ENCODE assay signal across 8 cellular contexts in the genomic region with DNA sequence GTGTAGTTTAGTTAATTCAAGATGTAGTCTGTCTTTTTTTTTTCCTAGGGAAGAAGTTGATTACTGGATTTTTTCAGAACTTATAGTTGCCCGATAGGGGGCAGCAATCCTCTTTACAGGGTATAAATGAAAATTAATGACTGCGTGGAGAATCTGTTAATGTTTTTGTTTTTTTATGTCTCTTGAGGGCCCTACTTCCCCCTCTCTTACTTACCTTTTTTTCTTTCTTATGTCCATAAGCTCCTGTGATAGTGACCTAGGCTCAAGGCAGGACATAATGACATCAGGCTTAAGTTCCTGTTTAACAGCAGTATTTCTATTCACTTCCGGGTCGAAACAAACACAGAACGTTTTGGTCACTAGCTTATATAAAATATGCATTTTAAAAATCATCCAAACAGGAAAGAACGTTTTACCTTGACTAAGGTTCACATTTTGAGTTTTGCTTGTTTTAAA. TPM values are rescaled to one million over a fixed set of nuclear protein-coding genes. Genes with fewer than 3 reads are reported as not detected.
DNase-seq lines count a peak whose midpoint lies in the region; ATAC-seq and TF ChIP-seq lines count a peak whose summit lies in the region.

No MANE protein-coding gene starts in this region.

- H3K36me3 ChIP-seq in CD8-positive, alpha-beta T cell (ENCODE audit: insufficient read depth, low read length): peaks cover 34% of the 10 kb centered on the region
- peaks cover 53% of the 10 kb centered on the region for H3K36me3 ChIP-seq in GM23338 (ENCODE audit: insufficient read depth)
- peaks cover 0 to 64% (median 3%) of the 10 kb centered on the region in 3 donors for H3K36me3 ChIP-seq in Peyer's patch
- peaks cover 6 to 13% of the 10 kb centered on the region in 2 donors for H3K36me3 ChIP-seq in body of pancreas (replicated peaks in 1 of 2; ENCODE audit: insufficient read depth in 1 of 2, low read depth in 2 of 2)

- H3K27ac Mint-ChIP-seq in CD8-positive, alpha-beta T cell: peak overlapping the region; percentile 87
- H3K27ac Mint-ChIP-seq in GM23338: no peak overlapping the region
- peak overlapping the region; percentile 93 to 94 for H3K27ac Mint-ChIP-seq in stimulated activated naive CD8-positive, alpha-beta T cell treated with anti-CD3 and anti-CD28 coated beads, Interleukin-15, amount 100 ng/mL, for 72 hours

- no peaks in the 10 kb centered on the region for H3K9me3 Mint-ChIP-seq in CD8-positive, alpha-beta T cell
- no peaks in the 10 kb centered on the region for H3K9me3 Mint-ChIP-seq in GM23338
- H3K9me3 Mint-ChIP-seq in stimulated activated naive CD8-positive, alpha-beta T cell treated with anti-CD3 and anti-CD28 coated beads, Interleukin-15, amount 100 ng/mL, for 72 hours: no peaks in the 10 kb centered on the region

- no peak overlapping the region for H3K27ac ChIP-seq in CD8-positive, alpha-beta T cell (ENCODE audit: low read depth, low read length)
- H3K27ac ChIP-seq in GM23338 (ENCODE audit: low read depth) (no peak overlapping the region), Peyer's patch (peak overlapping the region in 2 of 4 donors; percentile 1 to 36), body of pancreas (peak overlapping the region in 2 of 4 donors; percentile 7 to 22)

- POLR2A ChIA-PET in CD8-positive, alpha-beta T cell (lab: Charles Lee): interaction anchor here (1.0 to 3.4 kb wide), 3 partner anchors 9 to 19 kb away, joined by 3 to 11 read pairs (median 4); a partner anchor contains a TSS

- no peak overlapping the region for H3K4me2 ChIP-seq in GM23338

- H3K4me3 ChIP-seq in CD8-positive, alpha-beta T cell (ENCODE audit: low read depth, low read length): no peak overlapping the region
- H3K4me3 ChIP-seq in GM23338 (no peak overlapping the region), Peyer's patch (no peak overlapping the region), body of pancreas (no peak overlapping the region)

- H3K9me3 ChIP-seq in CD8-positive, alpha-beta T cell (ENCODE audit: low read length): no peaks in the 10 kb centered on the region
- no peaks in the 10 kb centered on the region for H3K9me3 ChIP-seq in Peyer's patch
- no peaks in the 10 kb centered on the region for H3K9me3 ChIP-seq in body of pancreas

- ATAC-seq in CD8-positive, alpha-beta T cell: peak; percentile 44
- ATAC-seq in GM23338: no peak
- ATAC-seq in body of pancreas: peak; percentile 80
- ATAC-seq in stimulated activated naive CD8-positive, alpha-beta T cell treated with anti-CD3 and anti-CD28 coated beads, Interleukin-15, amount 100 ng/mL, for 72 hours: no peak
- no peak for ATAC-seq in GM21528 (IDR thresholded peaks at IDR 0.05; ENCODE audit: low FRiP score, unreplicated experiment)

- 13 to 24% methylated on average over 6 of the region's 6 CpGs for WGBS in body of pancreas, 2 donors

- peak; percentile 73 for TF ChIP-seq CTCF in CD8-positive, alpha-beta T cell (IDR thresholded peaks at IDR 0.05)
- peak in 1 of 2 experiments; percentile 79; a peak in 3 of 4 replicates for TF ChIP-seq CTCF in GM23338 (conservative IDR thresholded peaks at IDR 0.05; ENCODE audit: low read depth in 2 of 2)
- peak; percentile 53 to 73 (median 60) for TF ChIP-seq CTCF in Peyer's patch (IDR thresholded peaks at IDR 0.05)
- peak; percentile 40 to 78 (median 62) for TF ChIP-seq CTCF in body of pancreas (IDR thresholded peaks at IDR 0.05)

- peaks cover 5% of the 10 kb centered on the region for H3K4me1 ChIP-seq in CD8-positive, alpha-beta T cell (ENCODE audit: insufficient read depth, low read length)
- H3K4me1 ChIP-seq in GM23338 (ENCODE audit: insufficient read depth) (no peaks in the 10 kb centered on the region), Peyer's patch (peaks cover 0 to 4% (median 0%) of the 10 kb centered on the region in 4 donors), body of pancreas (peaks cover 13% of the 10 kb centered on the region)

- peak overlapping the region; percentile 69 for H3K4me3 Mint-ChIP-seq in CD8-positive, alpha-beta T cell
- no peak overlapping the region for H3K4me3 Mint-ChIP-seq in GM23338
- H3K4me3 Mint-ChIP-seq in stimulated activated naive CD8-positive, alpha-beta T cell treated with anti-CD3 and anti-CD28 coated beads, Interleukin-15, amount 100 ng/mL, for 72 hours: peak overlapping the region; percentile 32 to 62

- H4K20me1 ChIP-seq in GM23338 (replicated peaks; ENCODE audit: insufficient read depth): peaks cover 27% of the 10 kb centered on the region

- no peaks in the 10 kb centered on the region for H3K27me3 ChIP-seq in CD8-positive, alpha-beta T cell (ENCODE audit: insufficient read depth, low read length)
- no peaks in the 10 kb centered on the region for H3K27me3 ChIP-seq in GM23338 (ENCODE audit: insufficient read depth)
- no peaks in the 10 kb centered on the region for H3K27me3 ChIP-seq in Peyer's patch
- H3K27me3 ChIP-seq in body of pancreas: no peaks in the 10 kb centered on the region

- peak in 4 of 7 experiments; percentile 10 to 58 (median 38) for DNase-seq in CD8-positive, alpha-beta T cell
- DNase-seq in GM23338 (ENCODE audit: low spot score): peak; percentile 73
- DNase-seq in Peyer's patch: peak in 1 of 3 donors; percentile 35
- peak; percentile 26 to 51 (median 40) for DNase-seq in body of pancreas
- peak; percentile 64 for DNase-seq in left kidney (ENCODE audit: low read depth, low spot score)
- DNase-seq in stimulated activated naive CD8-positive, alpha-beta T cell treated with anti-CD3 and anti-CD28 coated beads, Interleukin-15, amount 100 ng/mL, for 72 hours: peak in 1 of 2 donors; percentile 23
- DNase-seq in HPDE6-E6E7 (ENCODE audit: extremely low spot score): no peak

- TF ChIP-seq POLR2A in Peyer's patch (IDR thresholded peaks at IDR 0.05) (no peak), body of pancreas (IDR thresholded peaks at IDR 0.05) (no peak)

- H3K9me2 ChIP-seq in GM23338 (ENCODE audit: insufficient read depth): no peaks in the 10 kb centered on the region

- intact Hi-C loops in CD8-positive, alpha-beta T cell (cut with DNase I, micrococcal nuclease): loop anchor here (1.0 to 5.0 kb wide), 4 partner anchors 20 to 883 kb away; a partner anchor contains a TSS
- intact Hi-C loops in body of pancreas (cut with DNase I): no loop called here

- CTCF ChIA-PET in CD8-positive, alpha-beta T cell (lab: Charles Lee): interaction anchor here (0.6 to 4.6 kb wide), 26 partner anchors 9 to 744 kb away, joined by 3 to 33 read pairs (median 3); a partner anchor contains a TSS

- H3K4me1 Mint-ChIP-seq in CD8-positive, alpha-beta T cell (ENCODE audit: low read depth): peaks cover 17% of the 10 kb centered on the region
- H3K4me1 Mint-ChIP-seq in GM23338: no peaks in the 10 kb centered on the region
- H3K4me1 Mint-ChIP-seq in stimulated activated naive CD8-positive, alpha-beta T cell treated with anti-CD3 and anti-CD28 coated beads, Interleukin-15, amount 100 ng/mL, for 72 hours: peaks cover 12% of the 10 kb centered on the region

- peaks cover 45% of the 10 kb centered on the region for H3K79me2 ChIP-seq in GM23338 (replicated peaks; ENCODE audit: insufficient read depth)

- peaks cover 68% of the 10 kb centered on the region for H3K36me3 Mint-ChIP-seq in CD8-positive, alpha-beta T cell
- peaks cover 69% of the 10 kb centered on the region for H3K36me3 Mint-ChIP-seq in GM23338 (ENCODE audit: low read depth)

- H3F3A ChIP-seq in GM23338 (replicated peaks; ENCODE audit: low read depth): no peaks in the 10 kb centered on the region; the same call in 1 of the 2 replicates

- H3K27me3 Mint-ChIP-seq in CD8-positive, alpha-beta T cell (ENCODE audit: low read depth): no peaks in the 10 kb centered on the region
- H3K27me3 Mint-ChIP-seq in GM23338 (ENCODE audit: insufficient read depth, low read depth, poor library complexity): no peaks in the 10 kb centered on the region
- no peaks in the 10 kb centered on the region for H3K27me3 Mint-ChIP-seq in stimulated activated naive CD8-positive, alpha-beta T cell treated with anti-CD3 and anti-CD28 coated beads, Interleukin-15, amount 100 ng/mL, for 72 hours

- no peak overlapping the region for H2AFZ ChIP-seq in GM23338

TF ChIP-seq in GM23338, 12 proteins besides CTCF, POLR2A, EP300 and RAD21:
- no peak for TF ChIP-seq POLR2AphosphoS5 (IDR thresholded peaks at IDR 0.05; ENCODE audit: low read depth)

RNA-seq across cellular contexts. Expression of a gene that starts 18.8 kb away (rescaled TPM):
- 10 to 100 TPM; 45.3 to 55.0 TPM for total RNA-seq in CD8-positive, alpha-beta T cell
- total RNA-seq in GM23338 (2014; rRNA removed; shearing (Covaris generic)): 158 and 175 TPM in 2 replicates
- polyA plus RNA-seq in GM23338 (2016; fragmentation: Nextera tagmentation; extraction: Ambion mirVana): 164 and 179 TPM in 2 replicates
- 10 to 100 TPM; 52.0 to 77.4 (median 62.0) TPM for total RNA-seq in Peyer's patch
- total RNA-seq in body of pancreas: 10 to 100 TPM; 28.3 to 38.2 TPM

RNA-seq across cellular contexts. Expression of a gene that starts 19.1 kb away (rescaled TPM):
- total RNA-seq in CD8-positive, alpha-beta T cell: 10 to 100 TPM; 12.1 to 13.6 TPM
- 94.3 and 107 TPM in 2 replicates for total RNA-seq in GM23338 (2014; rRNA removed; shearing (Covaris generic))
- polyA plus RNA-seq in GM23338 (2016; fragmentation: Nextera tagmentation; extraction: Ambion mirVana): 254 and 255 TPM in 2 replicates
- total RNA-seq in Peyer's patch (10 to 100 TPM; 24.0 to 51.1 (median 45.8) TPM), body of pancreas (10 to 100 TPM; 20.8 to 33.6 TPM)

Comparison
In these comparisons a context has a peak if more than half of its experiments do, and no peak if none do; other contexts are left out.
1. ATAC-seq: peak in CD8-positive, alpha-beta T cell (single experiment) and body of pancreas (single experiment); none in GM23338 (single experiment), stimulated activated naive CD8-positive, alpha-beta T cell treated with anti-CD3 and anti-CD28 coated beads, Interleukin-15, amount 100 ng/mL, for 72 hours (single experiment) and GM21528 (single experiment).